Comparison of ENCODE assay signal across 9 cellular contexts in the genomic region with DNA sequence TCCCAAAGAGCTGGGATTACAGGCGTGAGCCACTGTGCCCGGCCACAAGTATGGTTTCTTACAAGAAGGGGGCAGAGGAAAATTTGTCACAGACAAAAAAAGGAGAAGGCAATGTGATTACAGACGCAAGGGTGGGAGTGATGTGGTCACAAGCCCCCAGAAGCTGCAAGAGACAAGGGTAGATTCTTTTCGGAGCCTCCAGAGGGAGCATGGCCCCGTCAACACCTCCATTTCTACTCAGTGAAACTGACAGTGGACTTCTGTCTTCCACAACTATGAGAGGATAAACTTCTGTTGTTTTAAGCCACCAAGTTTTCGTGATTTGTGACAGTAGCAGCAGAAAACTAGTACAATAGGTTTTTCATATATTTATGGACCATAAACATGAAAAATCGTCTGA. TPM values are rescaled to one million over a fixed set of nuclear protein-coding genes. Genes with fewer than 3 reads are reported as not detected.
A peak's percentile ranks its signal among the peaks of the same experiment; 100 is the strongest.
DNase-seq lines count a peak whose midpoint lies in the region; ATAC-seq, FAIRE-seq and TF ChIP-seq lines count a peak whose summit lies in the region.
"Had no signal": no experiment of that assay in that cellular context is flagged by ENCODE, and none has a peak within 500 bp of the region (broad histone marks: within the 10 kb centered on the region; RNA-seq: fewer than 3 reads in every experiment).

No MANE protein-coding gene starts in this region.

- H3K36me3 Mint-ChIP-seq in osteocyte (ENCODE audit: unreplicated experiment) = no peaks in the 10 kb centered on the region

- no peak overlapping the region for H3K27ac Mint-ChIP-seq in osteocyte (ENCODE audit: unreplicated experiment)

- H3K4me1 Mint-ChIP-seq in osteocyte (ENCODE audit: unreplicated experiment) = peaks cover 24% of the 10 kb centered on the region

- H3K4me3 Mint-ChIP-seq in osteocyte (ENCODE audit: unreplicated experiment) = no peak overlapping the region

- ATAC-seq in HG02759 (IDR thresholded peaks at IDR 0.05; ENCODE audit: unreplicated experiment) (no peak), GM19397 (IDR thresholded peaks at IDR 0.05; ENCODE audit: unreplicated experiment) (no peak), GM18520 (IDR thresholded peaks at IDR 0.05; ENCODE audit: unreplicated experiment) (no peak), HG02884 (IDR thresholded peaks at IDR 0.05; ENCODE audit: unreplicated experiment) (no peak)

- TF ChIP-seq CTCF in osteocyte (IDR thresholded peaks at IDR 0.05) = peak; percentile 74

- H3K27me3 Mint-ChIP-seq in osteocyte (ENCODE audit: unreplicated experiment) = no peaks in the 10 kb centered on the region

- FAIRE-seq in G401.6 (lab: Jason Lieb, UNC) = peak; percentile 42

- peak; percentile 49 for DNase-seq in NAMALWA (ENCODE audit: low spot score)
- DNase-seq in dermis microvascular lymphatic vessel endothelial cell (ENCODE audit: low read depth in 2 of 2) = peak; percentile 51 to 53
- no peak for DNase-seq in osteocyte (ENCODE audit: extremely low spot score, unreplicated experiment)
- DNase-seq: NCI-H1092 treated with DMSO at 0.1 percent for 48 hours had no signal

- H3K9me3 Mint-ChIP-seq in osteocyte (ENCODE audit: unreplicated experiment) = no peaks in the 10 kb centered on the region

RNA-seq across cellular contexts. Expression of a gene that starts 2.1 kb away (rescaled TPM):
- total RNA-seq in dermis microvascular lymphatic vessel endothelial cell = 4.2 and 6.2 TPM in 2 replicates
- total RNA-seq in osteocyte = 31.8 and 32.4 TPM in 2 replicates
